1 cellular context compared by ENCODE assay signal in genomic region chr12:111685811-111686573, GRCh38.
TF ChIP-seq lines count a peak whose summit lies in the region.

Gene ACAD10 (plus strand): TSS chr12:111686053. CDS start chr12:111692710, 6,657 bp downstream.
Gene BRAP (minus strand): TSS chr12:111685956. CDS start chr12:111685792, 164 bp downstream.

TF ChIP-seq in K562, 482 proteins besides CTCF, POLR2A, EP300 and RAD21 (continued from another document):
- TF ChIP-seq TCF15 (CRISPR knock-in tag; IDR thresholded peaks at IDR 0.05) (no peak), MBD2 (IDR thresholded peaks at IDR 0.05; ENCODE audit: borderline replicate concordance, low read depth) (peak; percentile 78; the same call in 1 of the 2 replicates), PTTG1 (tag; IDR thresholded peaks at IDR 0.05; ENCODE audit: low read depth) (no peak), SIX5 (IDR thresholded peaks at IDR 0.05; ENCODE audit: borderline replicate concordance in 1 of 2, insufficient read depth in 1 of 2, low read depth in 1 of 2, low read length in 2 of 2) (0 out of 4 replicates have a peak, but pooled peaks have one; percentile 0 to 10), NCOA6 (IDR thresholded peaks at IDR 0.05) (no peak), PPARD (CRISPR knock-in tag; IDR thresholded peaks at IDR 0.05) (no peak), ZNF766 (CRISPR knock-in tag; conservative IDR thresholded peaks at IDR 0.05) (no peak), ZNF174 (CRISPR knock-in tag; IDR thresholded peaks at IDR 0.05) (no peak), NFYB (IDR thresholded peaks at IDR 0.05; ENCODE audit: extremely low read depth, insufficient read length) (peak; percentile 71), ZBTB17 (CRISPR knock-in tag; IDR thresholded peaks at IDR 0.05) (0 out of 2 replicates have a peak, but pooled peaks have one; percentile 41), POLR2AphosphoS5 (IDR thresholded peaks at IDR 0.05; ENCODE audit: control insufficient read depth, insufficient read depth, low read depth, low read length) (peak; percentile 89), IRF2 (CRISPR knock-in tag; IDR thresholded peaks at IDR 0.05) (no peak), ZNF217 (CRISPR knock-in tag; IDR thresholded peaks at IDR 0.05) (no peak), MTA2 (IDR thresholded peaks at IDR 0.05; ENCODE audit: low read depth) (peak; percentile 45), ZNF282 (CRISPR knock-in tag; IDR thresholded peaks at IDR 0.05) (no peak), MYNN (IDR thresholded peaks at IDR 0.05) (no peak), MYNN (CRISPR knock-in tag; IDR thresholded peaks at IDR 0.05) (no peak), BCOR (IDR thresholded peaks at IDR 0.05) (peak; percentile 100)
